In the genomic region with DNA sequence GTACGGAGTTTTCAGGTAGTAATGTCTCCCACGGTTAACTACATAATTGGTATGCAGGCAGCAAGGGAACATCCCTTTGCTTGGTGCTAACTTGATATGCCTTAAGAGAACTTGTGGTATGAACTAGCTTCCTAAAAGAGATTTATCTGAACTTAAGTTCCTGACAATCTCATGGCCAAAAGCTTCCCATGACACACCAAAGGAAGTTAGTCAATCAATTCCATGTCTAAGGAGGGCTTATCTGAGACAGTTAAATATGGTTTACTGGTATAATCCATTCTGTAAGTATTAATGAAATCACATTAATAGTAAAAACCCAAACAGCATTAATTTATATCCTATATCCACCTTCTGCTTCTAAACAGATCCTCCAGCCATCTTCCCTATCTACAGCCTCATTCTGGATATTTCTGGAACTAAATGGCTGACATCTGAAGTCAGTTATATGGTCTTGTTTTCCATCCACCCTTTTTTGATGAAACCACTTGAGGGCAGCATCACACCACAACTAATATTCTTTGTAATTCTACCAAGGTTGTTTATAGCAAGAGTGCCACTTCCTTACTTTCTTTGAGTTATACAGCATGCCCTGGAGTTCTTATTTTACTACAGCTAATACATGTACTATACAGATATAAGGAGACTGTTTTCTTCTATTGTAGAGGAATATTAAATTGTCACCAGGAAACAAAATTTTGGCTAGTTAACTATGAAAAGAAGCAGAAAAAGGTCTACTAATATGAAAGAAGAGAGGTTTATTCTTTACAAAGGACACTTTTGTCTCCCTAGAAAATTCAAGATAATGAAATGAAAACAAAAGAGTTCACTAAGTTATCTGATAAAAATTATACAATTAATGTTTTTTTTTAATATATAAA, we compare ENCODE assay signal across 8 cellular contexts. TPM values are rescaled to one million over a fixed set of nuclear protein-coding genes. Genes with fewer than 3 reads are reported as not detected.
DNase-seq lines count a peak whose midpoint lies in the region; ATAC-seq, FAIRE-seq and TF ChIP-seq lines count a peak whose summit lies in the region.

No MANE protein-coding gene starts in this region.

- peak; percentile 65 for TF ChIP-seq CTCF in choroid plexus epithelial cell (conservative IDR thresholded peaks at IDR 0.05; ENCODE audit: low read depth, low read length)
- peak; percentile 60 to 61 for TF ChIP-seq CTCF in left lung (IDR thresholded peaks at IDR 0.05)

- DNase-seq in Daoy (ENCODE audit: low read depth), result peak; percentile 88
- DNase-seq in H54 (ENCODE audit: insufficient read length, low spot score), result peak; percentile 10
- DNase-seq in NCI-H146 treated with DMSO at 0.1 percent for 48 hours (lab: John Stamatoyannopoulos, UW; ENCODE audit: unreplicated experiment), result peak; percentile 14
- DNase-seq in SW480 (ENCODE audit: low spot score), result peak; percentile 85
- DNase-seq in choroid plexus epithelial cell (ENCODE audit: low read depth), result peak; percentile 95
- DNase-seq in left lung, result no peak
- peak; percentile 2 to 4 for DNase-seq in stimulated activated CD8-positive, alpha-beta memory T cell treated with anti-CD3 and anti-CD28 coated beads, Interleukin-2, amount 100 ng/mL, for 1 hour (ENCODE audit: low read depth in 2 of 2)
- no peak for DNase-seq in islet precursor cell

- no peak for TF ChIP-seq POLR2A in H54 (IDR thresholded peaks at IDR 0.05; ENCODE audit: low read depth, low read length)

- H3K4me1 ChIP-seq in left lung, result peaks cover 0 to 10% of the 10 kb centered on the region in 2 donors

- H3K4me3 ChIP-seq in choroid plexus epithelial cell (ENCODE audit: low read depth, low read length) (no peak overlapping the region), left lung (no peak overlapping the region)

- peak; percentile 97 for ATAC-seq in left lung

- H3K27ac ChIP-seq in left lung, result no peak overlapping the region

- intact Hi-C loops in left lung (cut with DNase I), result loop anchor here in 1 of 2 donors (5.0 kb wide), 1 partner anchor 317 kb away; no protein-coding TSS in a partner anchor

- H3K36me3 ChIP-seq in left lung, result no peaks in the 10 kb centered on the region

- no peaks in the 10 kb centered on the region for H3K27me3 ChIP-seq in left lung

- peak; percentile 96 for FAIRE-seq in H54 (lab: Jason Lieb, UNC)

- no peaks in the 10 kb centered on the region for H3K9me3 ChIP-seq in left lung

RNA-seq across cellular contexts. Expression of gene SHOC1, which starts 34.7 kb away (rescaled TPM):
- not detected in 2 replicates for total RNA-seq in Daoy (2014; rRNA removed; shearing (Covaris generic))
- total RNA-seq in left lung, result under 1 TPM; 0.06 to 0.29 TPM

Comparison
In these comparisons a context has a peak if more than half of its experiments do, and no peak if none do; other contexts are left out.
1. DNase-seq: peak in Daoy (single experiment), H54 (single experiment), NCI-H146 treated with DMSO at 0.1 percent for 48 hours (single experiment), SW480 (single experiment), choroid plexus epithelial cell (single experiment) and stimulated activated CD8-positive, alpha-beta memory T cell treated with anti-CD3 and anti-CD28 coated beads, Interleukin-2, amount 100 ng/mL, for 1 hour (2 of 2); none in left lung (0 of 2) and islet precursor cell (single experiment).